Comparison of ENCODE assay signal across 8 cellular contexts in the genomic region with DNA sequence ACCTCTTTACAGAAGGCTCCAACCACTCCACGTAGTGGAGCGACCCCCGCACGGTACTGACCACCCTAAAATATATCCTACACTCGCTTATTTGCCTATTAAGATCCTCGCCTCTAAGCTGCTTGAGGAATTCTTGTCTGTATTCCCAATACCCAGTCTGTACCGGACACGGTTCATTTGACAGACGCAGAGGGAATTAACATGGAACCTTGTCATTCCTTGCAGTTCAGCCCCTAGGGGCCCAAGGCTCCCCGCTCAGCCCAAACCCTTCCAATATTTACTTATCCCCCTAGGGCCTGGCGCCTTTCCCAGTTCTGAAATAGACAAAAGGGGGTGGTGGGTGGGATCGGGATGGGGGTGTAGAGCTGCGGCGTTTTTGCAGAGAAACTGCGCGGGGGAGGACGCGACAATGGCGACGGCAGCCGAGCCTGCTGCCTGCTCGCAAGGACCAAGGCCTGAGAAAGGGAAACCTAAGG. TPM values are rescaled to one million over a fixed set of nuclear protein-coding genes. Genes with fewer than 3 reads are reported as not detected.
A peak's percentile ranks its signal among the peaks of the same experiment; 100 is the strongest.
DNase-seq lines count a peak whose midpoint lies in the region; FAIRE-seq and TF ChIP-seq lines count a peak whose summit lies in the region.

No MANE protein-coding gene starts in this region.

- intact Hi-C loops in CD4-positive, alpha-beta memory T cell (cut with micrococcal nuclease) = loop anchor here (1.0 to 2.0 kb wide), 3 partner anchors 34 to 325 kb away; no protein-coding TSS in a partner anchor
- intact Hi-C loops in kidney (cut with DNase I) = no loop called here

- H3K27me3 Mint-ChIP-seq in CD4-positive, alpha-beta memory T cell = no peaks in the 10 kb centered on the region

- no peaks in the 10 kb centered on the region for H3K27me3 ChIP-seq in CD4-positive, alpha-beta memory T cell (ENCODE audit: insufficient read depth, low read length)
- no peaks in the 10 kb centered on the region for H3K27me3 ChIP-seq in subcutaneous abdominal adipose tissue (ENCODE audit: control insufficient read depth in 5 of 5, insufficient read depth in 4 of 5, low read length in 5 of 5)

- H3K36me3 Mint-ChIP-seq in CD4-positive, alpha-beta memory T cell = peaks cover 23 to 33% of the 10 kb centered on the region in 2 donors

- H3K9me3 ChIP-seq in CD4-positive, alpha-beta memory T cell (ENCODE audit: control insufficient read depth in 1 of 2, low read length in 2 of 2) = no peaks in the 10 kb centered on the region
- no peaks in the 10 kb centered on the region for H3K9me3 ChIP-seq in kidney (ENCODE audit: control insufficient read depth in 1 of 2, low read length in 2 of 2)
- peaks cover 0 to 3% (median 3%) of the 10 kb centered on the region in 5 donors for H3K9me3 ChIP-seq in subcutaneous abdominal adipose tissue (ENCODE audit: control insufficient read depth in 5 of 5, low read length in 5 of 5)

- H3K4me3 Mint-ChIP-seq in CD4-positive, alpha-beta memory T cell = peak overlapping the region; percentile 96 to 100 (median 100)

- DNase-seq in CD4-positive, alpha-beta memory T cell = no peak
- DNase-seq in NCI-H1092 treated with DMSO at 0.1 percent for 48 hours (lab: John Stamatoyannopoulos, UW) (peak; percentile 62), astrocyte of the hippocampus (ENCODE audit: low read depth, low spot score) (peak; percentile 71), kidney (no peak), HuH-7.5 (ENCODE audit: low spot score) (no peak), MV-4-11 (lab: John Stamatoyannopoulos, UW) (no peak), occipital lobe (lab: John Stamatoyannopoulos, UW) (no peak)

- H3K4me1 Mint-ChIP-seq in CD4-positive, alpha-beta memory T cell = peaks cover 34 to 63% (median 43%) of the 10 kb centered on the region in 4 donors

- H3K9ac ChIP-seq in kidney (ENCODE audit: low read length in 2 of 2) (peak overlapping the region; percentile 77 to 90), subcutaneous abdominal adipose tissue (ENCODE audit: low read length in 5 of 5) (peak overlapping the region; percentile 84 to 96 (median 92))

- POLR2A ChIA-PET in CD4-positive, alpha-beta memory T cell (lab: Charles Lee; ENCODE audit: partially characterized antibody) = interaction anchor here (0.8 to 7.0 kb wide), 28 partner anchors 8 to 326 kb away, joined by 3 to 168 read pairs (median 9); partner anchors contain the start of genes AKAP8, BRD4, RASAL3 and WIZ

- peak overlapping the region; percentile 77 for H3K27ac ChIP-seq in CD4-positive, alpha-beta memory T cell (ENCODE audit: low read depth, low read length)
- H3K27ac ChIP-seq in kidney (ENCODE audit: low read depth in 2 of 2, low read length in 2 of 2) (peak overlapping the region; percentile 86 to 88), subcutaneous abdominal adipose tissue (ENCODE audit: low read depth, low read length) (peak overlapping the region; percentile 94)

- H3K27ac Mint-ChIP-seq in CD4-positive, alpha-beta memory T cell = peak overlapping the region; percentile 87 to 100 (median 99)

- H3K4me3 ChIP-seq in CD4-positive, alpha-beta memory T cell (ENCODE audit: low read length in 2 of 2) = peak overlapping the region; percentile 91 to 95
- H3K4me3 ChIP-seq in kidney (ENCODE audit: low read length in 2 of 2) (peak overlapping the region; percentile 93 to 96), subcutaneous abdominal adipose tissue (ENCODE audit: low read depth in 1 of 5, low read length in 5 of 5) (peak overlapping the region; percentile 89 to 99 (median 96))

- CTCF ChIA-PET in CD4-positive, alpha-beta memory T cell (lab: Charles Lee; ENCODE audit: partially characterized antibody) = interaction anchor here (1.0 to 9.0 kb wide), 18 partner anchors 12 to 326 kb away, joined by 3 to 319 read pairs (median 14); partner anchors contain the start of genes AKAP8, RASAL3 and WIZ

- no peak for FAIRE-seq in kidney (lab: Jason Lieb, UNC)

- TF ChIP-seq CTCF in kidney (IDR thresholded peaks at IDR 0.05; ENCODE audit: borderline replicate concordance, extremely low read depth, insufficient read depth) = no peak

- H3K9me3 Mint-ChIP-seq in CD4-positive, alpha-beta memory T cell = no peaks in the 10 kb centered on the region

- peaks cover 9% of the 10 kb centered on the region for H3K36me3 ChIP-seq in CD4-positive, alpha-beta memory T cell (ENCODE audit: insufficient read depth, low read length)
- no peaks in the 10 kb centered on the region for H3K36me3 ChIP-seq in kidney (ENCODE audit: control insufficient read depth in 1 of 2, insufficient read depth in 2 of 2, low read length in 2 of 2)
- peaks cover 0 to 13% (median 10%) of the 10 kb centered on the region in 5 donors for H3K36me3 ChIP-seq in subcutaneous abdominal adipose tissue (ENCODE audit: control insufficient read depth in 5 of 5, insufficient read depth in 5 of 5, low read length in 5 of 5)

- peaks cover 51% of the 10 kb centered on the region for H3K4me1 ChIP-seq in CD4-positive, alpha-beta memory T cell (ENCODE audit: insufficient read depth, low read length)
- peaks cover 14 to 22% of the 10 kb centered on the region in 2 donors for H3K4me1 ChIP-seq in kidney (ENCODE audit: control insufficient read depth in 1 of 2, insufficient read depth in 1 of 2, low read depth in 1 of 2, low read length in 2 of 2)
- peaks cover 3 to 54% (median 47%) of the 10 kb centered on the region in 5 donors for H3K4me1 ChIP-seq in subcutaneous abdominal adipose tissue (ENCODE audit: control insufficient read depth in 5 of 5, insufficient read depth in 5 of 5, low read length in 5 of 5)

RNA-seq across cellular contexts. Expression of gene AKAP8L, which starts 0.6 kb away (rescaled TPM):
- total RNA-seq in CD4-positive, alpha-beta memory T cell = 100 to 1,000 TPM; 177 to 182 TPM
- 10 to 100 TPM; 31.4 to 61.4 TPM for polyA plus RNA-seq in CD4-positive, alpha-beta memory T cell
- total RNA-seq in kidney = 122 TPM
- polyA plus RNA-seq in kidney (ENCODE audit: insufficient read depth, low read depth, low replicate concordance) = 44.3 TPM
- 59.6 TPM for total RNA-seq in occipital lobe

RNA-seq across cellular contexts. Expression of gene WIZ, which starts 31.6 kb away (rescaled TPM):
- 10 to 100 TPM; 28.7 to 30.0 TPM for total RNA-seq in CD4-positive, alpha-beta memory T cell
- 1 to 10 TPM in 1 of 2 donors, under 1 TPM in 1; 0.03 to 2.5 TPM for polyA plus RNA-seq in CD4-positive, alpha-beta memory T cell
- total RNA-seq in kidney (37.1 TPM), occipital lobe (11.1 TPM)
- 15.4 TPM for polyA plus RNA-seq in kidney (ENCODE audit: insufficient read depth, low read depth, low replicate concordance)

RNA-seq across cellular contexts. Expression of gene AKAP8, which starts 38.6 kb away (rescaled TPM):
- total RNA-seq in CD4-positive, alpha-beta memory T cell = 10 to 100 TPM; 69.9 to 71.5 TPM
- polyA plus RNA-seq in CD4-positive, alpha-beta memory T cell = 10 to 100 TPM; 10.8 to 23.6 TPM
- total RNA-seq in kidney (60.2 TPM), occipital lobe (11.7 TPM)
- polyA plus RNA-seq in kidney (ENCODE audit: insufficient read depth, low read depth, low replicate concordance) = 11.5 TPM

RNA-seq across cellular contexts. Expression of gene RASAL3, which starts 46.2 kb away (rescaled TPM):
- 100 to 1,000 TPM; 229 to 238 TPM for total RNA-seq in CD4-positive, alpha-beta memory T cell
- polyA plus RNA-seq in CD4-positive, alpha-beta memory T cell = 100 to 1,000 TPM in 1 of 2 donors, 10 to 100 TPM in 1; 37.4 to 106 TPM
- total RNA-seq in kidney (12.1 TPM), occipital lobe (0.47 TPM)
- polyA plus RNA-seq in kidney (ENCODE audit: insufficient read depth, low read depth, low replicate concordance) = 1.5 TPM

Comparison
In these comparisons a context has a peak if more than half of its experiments do, and no peak if none do; other contexts are left out.
1. DNase-seq: peak in NCI-H1092 treated with DMSO at 0.1 percent for 48 hours (single experiment) and astrocyte of the hippocampus (single experiment); none in CD4-positive, alpha-beta memory T cell (0 of 5), kidney (single experiment), HuH-7.5 (single experiment), MV-4-11 (single experiment) and occipital lobe (single experiment).
2. Peak in every context shown above with its lines, with median percentiles within 50 percentile points of each other: H3K27ac ChIP-seq and H3K4me3 ChIP-seq.